9 cellular contexts compared by ENCODE assay signal in genomic region chr17:1650731-1651558, GRCh38. TPM values are rescaled to one million over a fixed set of nuclear protein-coding genes. Genes with fewer than 3 reads are reported as not detected.
DNase-seq lines count a peak whose midpoint lies in the region; ATAC-seq, FAIRE-seq and TF ChIP-seq lines count a peak whose summit lies in the region.
"Had no signal": no experiment of that assay in that cellular context is flagged by ENCODE, and none has a peak within 500 bp of the region (broad histone marks: within the 10 kb centered on the region; RNA-seq: fewer than 3 reads in every experiment).

No MANE protein-coding gene starts in this region.

- intact Hi-C loops in left colon (cut with DNase I, micrococcal nuclease), result no loop called here

- H3K4me3 Mint-ChIP-seq in GM23338 (no peak overlapping the region), T-helper 17 cell (peak overlapping the region; percentile 31)

- H2AFZ ChIP-seq in GM23338, result no peak overlapping the region

- H3K9me3 Mint-ChIP-seq in GM23338, result no peaks in the 10 kb centered on the region

- H3K36me3 Mint-ChIP-seq in GM23338 (ENCODE audit: low read depth), result peaks cover 53% of the 10 kb centered on the region
- peaks cover 2% of the 10 kb centered on the region for H3K36me3 Mint-ChIP-seq in T-helper 17 cell (ENCODE audit: low read depth)

- DNase-seq in GM23338 (ENCODE audit: low spot score), result no peak
- DNase-seq in T-helper 17 cell, result no peak
- DNase-seq in left colon, result peak; percentile 70 to 75
- DNase-seq in urothelium cell line (ENCODE audit: low spot score), result no peak
- no peak for DNase-seq in NCI-H1092 treated with DMSO at 0.1 percent for 48 hours (lab: John Stamatoyannopoulos, UW)
- DNase-seq: DMS153 had no signal

- no peaks in the 10 kb centered on the region for H3K9me3 ChIP-seq in T-helper 17 cell (ENCODE audit: control insufficient read depth, low read length, poor library complexity, severe bottlenecking)
- H3K9me3 ChIP-seq in stomach smooth muscle (ENCODE audit: control insufficient read depth in 2 of 2, low read length in 2 of 2), result no peaks in the 10 kb centered on the region

- H3K27ac Mint-ChIP-seq in GM23338 (no peak overlapping the region), T-helper 17 cell (no peak overlapping the region)

- H3K4me2 ChIP-seq in GM23338, result peak overlapping the region; percentile 88; the same call in 1 of the 2 replicates

- no peak overlapping the region for H3K4me3 ChIP-seq in GM23338
- H3K4me3 ChIP-seq in stomach smooth muscle (ENCODE audit: low read length in 2 of 2), result no peak overlapping the region

- no peak for TF ChIP-seq CTCF in GM23338 (conservative IDR thresholded peaks at IDR 0.05; ENCODE audit: low read depth in 2 of 2)

- H3K27me3 Mint-ChIP-seq in GM23338 (ENCODE audit: insufficient read depth, low read depth, poor library complexity) (peaks cover 21% of the 10 kb centered on the region), T-helper 17 cell (no peaks in the 10 kb centered on the region)

- H3K27me3 ChIP-seq in GM23338 (ENCODE audit: insufficient read depth) (no peaks in the 10 kb centered on the region), stomach smooth muscle (ENCODE audit: control insufficient read depth in 1 of 2, insufficient read depth in 2 of 2, low read length in 2 of 2) (no peaks in the 10 kb centered on the region)

- FAIRE-seq in urothelium cell line (lab: Jason Lieb, UNC), result no peak
- FAIRE-seq: endometrium had no signal

- ATAC-seq in GM23338 (no peak), T-helper 17 cell (no peak), left colon (peak; percentile 43), GM18519 (IDR thresholded peaks at IDR 0.05; ENCODE audit: low FRiP score, unreplicated experiment) (no peak)

- H3K9ac ChIP-seq in stomach smooth muscle (ENCODE audit: low read length in 2 of 2), result no peak overlapping the region

- H3K4me1 Mint-ChIP-seq in GM23338 (peaks cover 14% of the 10 kb centered on the region), T-helper 17 cell (peaks cover 12% of the 10 kb centered on the region)

- H3K9me2 ChIP-seq in GM23338 (ENCODE audit: insufficient read depth), result no peaks in the 10 kb centered on the region

- peaks cover 10% of the 10 kb centered on the region; the same call in 1 of the 2 replicates for H4K20me1 ChIP-seq in GM23338 (replicated peaks; ENCODE audit: insufficient read depth)

- peaks cover 46% of the 10 kb centered on the region for H3F3A ChIP-seq in GM23338 (replicated peaks; ENCODE audit: low read depth)

- peaks cover 7% of the 10 kb centered on the region; the same call in 1 of the 2 replicates for H3K4me1 ChIP-seq in GM23338 (ENCODE audit: insufficient read depth)
- H3K4me1 ChIP-seq in stomach smooth muscle (ENCODE audit: control insufficient read depth, insufficient read depth, low read length), result peaks cover 36% of the 10 kb centered on the region

- no peaks in the 10 kb centered on the region for H3K79me2 ChIP-seq in GM23338 (replicated peaks; ENCODE audit: insufficient read depth)

- H3K36me3 ChIP-seq in GM23338 (ENCODE audit: insufficient read depth) (peaks cover 47% of the 10 kb centered on the region), stomach smooth muscle (ENCODE audit: control insufficient read depth in 2 of 2, insufficient read depth in 2 of 2, low read length in 2 of 2) (peaks cover 47% of the 10 kb centered on the region in 2 donors)

- no peak overlapping the region for H3K27ac ChIP-seq in GM23338 (ENCODE audit: low read depth)
- peak overlapping the region; percentile 37 for H3K27ac ChIP-seq in stomach smooth muscle (ENCODE audit: low read length)

TF ChIP-seq in GM23338, 12 proteins besides CTCF, POLR2A, EP300 and RAD21 (continues in another document):
- TF ChIP-seq STAT1 (IDR thresholded peaks at IDR 0.05; ENCODE audit: unreplicated experiment) (no peak), ZNF331 (CRISPR knock-in tag; IDR thresholded peaks at IDR 0.05; ENCODE audit: low read depth) (no peak), NANOG (IDR thresholded peaks at IDR 0.05; ENCODE audit: borderline replicate concordance) (no peak), ZNF462 (CRISPR knock-in tag; IDR thresholded peaks at IDR 0.05) (no peak), EZH2 (IDR thresholded peaks at IDR 0.05; ENCODE audit: low read depth, unreplicated experiment) (no peak)

RNA-seq across cellular contexts. Expression of gene RILP, which starts 1.3 kb away (rescaled TPM):
- 9.2 and 17.4 TPM in 2 replicates for total RNA-seq in GM23338 (2014; rRNA removed; shearing (Covaris generic))
- polyA plus RNA-seq in GM23338 (2016; fragmentation: Nextera tagmentation; extraction: Ambion mirVana), result 8.6 and 10.8 TPM in 2 replicates
- total RNA-seq in T-helper 17 cell (1 to 10 TPM; 2.3 to 3.0 TPM), left colon (10 to 100 TPM; 48.3 to 51.2 TPM)

RNA-seq across cellular contexts. Expression of gene SCARF1, which starts 5.4 kb away (rescaled TPM):
- total RNA-seq in GM23338 (2014; rRNA removed; shearing (Covaris generic)), result 1.0 and 1.6 TPM in 2 replicates
- polyA plus RNA-seq in GM23338 (2016; fragmentation: Nextera tagmentation; extraction: Ambion mirVana), result 0.63 and 0.76 TPM in 2 replicates
- total RNA-seq in T-helper 17 cell (1 to 10 TPM; 1.6 to 2.3 TPM), left colon (10 to 100 TPM; 10.1 to 10.2 TPM)

RNA-seq across cellular contexts. Expression of gene SLC43A2, which starts 22.3 kb away (rescaled TPM):
- total RNA-seq in GM23338 (2014; rRNA removed; shearing (Covaris generic)), result 7.1 and 9.8 TPM in 2 replicates
- polyA plus RNA-seq in GM23338 (2016; fragmentation: Nextera tagmentation; extraction: Ambion mirVana), result 2.2 and 2.5 TPM in 2 replicates
- total RNA-seq in T-helper 17 cell (1 to 10 TPM; 5.1 to 7.4 TPM), left colon (10 to 100 TPM; 19.4 to 22.8 TPM)

RNA-seq across cellular contexts. Expression of gene PRPF8, which starts 33.7 kb away (rescaled TPM):
- total RNA-seq in GM23338 (2014; rRNA removed; shearing (Covaris generic)), result 231 and 246 TPM in 2 replicates
- 175 and 178 TPM in 2 replicates for polyA plus RNA-seq in GM23338 (2016; fragmentation: Nextera tagmentation; extraction: Ambion mirVana)
- total RNA-seq in T-helper 17 cell (100 to 1,000 TPM; 451 to 472 TPM), left colon (100 to 1,000 TPM; 162 to 204 TPM)

RNA-seq across cellular contexts. Expression of gene TLCD2, which starts 59.2 kb away (rescaled TPM):
- total RNA-seq in GM23338 (2014; rRNA removed; shearing (Covaris generic)), result 0.58 and 1.4 TPM in 2 replicates
- 0.64 and 0.70 TPM in 2 replicates for polyA plus RNA-seq in GM23338 (2016; fragmentation: Nextera tagmentation; extraction: Ambion mirVana)
- total RNA-seq in T-helper 17 cell (1 to 10 TPM in 1 of 2 donors, under 1 TPM in 1; 0.26 to 1.4 TPM), left colon (10 to 100 TPM; 33.1 to 50.7 TPM)

Comparison
In these comparisons a context has a peak if more than half of its experiments do, and no peak if none do; other contexts are left out.
1. DNase-seq: peak in left colon (2 of 2); none in GM23338 (single experiment), T-helper 17 cell (0 of 3), urothelium cell line (single experiment) and NCI-H1092 treated with DMSO at 0.1 percent for 48 hours (single experiment).